In the genomic region with DNA sequence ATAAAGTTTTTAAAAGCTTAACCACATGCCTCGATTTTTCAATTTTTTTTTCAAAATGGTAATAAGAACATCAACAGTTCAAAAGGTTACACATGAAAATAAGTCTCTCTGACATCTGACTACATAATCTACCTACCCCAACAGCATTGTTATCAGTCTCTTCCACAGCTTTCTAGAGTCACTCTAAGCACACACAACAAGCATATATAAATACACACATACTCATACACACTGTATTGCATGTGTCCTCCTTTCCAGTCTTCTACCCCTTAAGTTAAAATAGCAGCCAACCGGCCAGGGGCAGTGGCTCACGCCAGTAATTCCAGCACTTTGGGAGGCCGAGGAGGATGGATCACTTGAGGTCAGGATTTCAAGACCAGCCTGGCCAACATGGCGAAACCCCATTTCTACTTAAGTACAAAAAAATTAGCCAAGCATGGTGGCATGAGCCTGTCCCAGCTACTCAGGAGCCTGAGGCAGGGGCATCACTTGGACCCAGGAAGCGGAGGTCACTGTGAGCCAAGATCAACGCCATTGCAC, we compare ENCODE assay signal across 11 cellular contexts. TPM values are rescaled to one million over a fixed set of nuclear protein-coding genes. Genes with fewer than 3 reads are reported as not detected.
DNase-seq lines count a peak whose midpoint lies in the region; ATAC-seq and TF ChIP-seq lines count a peak whose summit lies in the region.
"Had no signal": no experiment of that assay in that cellular context is flagged by ENCODE, and none has a peak within 500 bp of the region (broad histone marks: within the 10 kb centered on the region; RNA-seq: fewer than 3 reads in every experiment).

No MANE protein-coding gene starts in this region.

- peaks cover 47% of the 10 kb centered on the region for H3K4me1 Mint-ChIP-seq in activated T-helper 17 cell treated with anti-CD3 and anti-CD28 coated beads, Interleukin-2, amount 50 U/mL, for 72 hours

- peak overlapping the region; percentile 57 for H3K4me3 Mint-ChIP-seq in activated T-helper 17 cell treated with anti-CD3 and anti-CD28 coated beads, Interleukin-2, amount 50 U/mL, for 72 hours

- WGBS in neuronal stem cell (ENCODE audit: extremely low coverage in 2 of 2, insufficient read length in 2 of 2, insufficient replicate concordance in 1 of 2), 2 donors: no CpG with 5 or more reads among the region's 7 CpGs

- TF ChIP-seq CTCF in C4-2B (conservative IDR thresholded peaks at IDR 0.05): no peak

- H3K4ac ChIP-seq in neuronal stem cell (ENCODE audit: low read length): no peak overlapping the region

- no peak overlapping the region for H3K4me2 ChIP-seq in neuronal stem cell (ENCODE audit: insufficient read depth, low read length, poor library complexity, severe bottlenecking)

- DNase-seq in pons (ENCODE audit: low spot score) (no peak), activated gamma-delta T cell treated with Interleukin-2 at 50 U/mL for 16 hours (no peak), NOMO-1 (lab: John Stamatoyannopoulos, UW; ENCODE audit: unreplicated experiment in 2 of 2) (no peak), neuronal stem cell (ENCODE audit: low spot score) (no peak)
- DNase-seq: NCI-H2081 had no signal

- H3K36me3 ChIP-seq in neuronal stem cell (replicated peaks in 1 of 2; ENCODE audit: control insufficient read depth in 2 of 2, insufficient read depth in 2 of 2, low read length in 2 of 2): peaks cover 2 to 62% of the 10 kb centered on the region in 2 donors
- H3K36me3 ChIP-seq: ascending aorta had no signal

- 0 out of 2 replicates have a peak overlapping the region, but pooled peaks have one; percentile 3 for H3K27ac ChIP-seq in C4-2B
- H3K27ac ChIP-seq in neuronal stem cell (replicated peaks; ENCODE audit: low read length): no peak overlapping the region

- peaks cover 0 to 36% of the 10 kb centered on the region in 2 donors for H3K9me3 ChIP-seq in neuronal stem cell (replicated peaks in 1 of 2; ENCODE audit: control insufficient read depth in 2 of 2, insufficient read depth in 1 of 2, low read depth in 1 of 2, low read length in 2 of 2)
- H3K9me3 ChIP-seq: ascending aorta had no signal

- H2BK5ac ChIP-seq in neuronal stem cell (ENCODE audit: low read length): no peak overlapping the region

- ATAC-seq in GM19035 (IDR thresholded peaks at IDR 0.05; ENCODE audit: unreplicated experiment) (peak; percentile 28), HG03025 (IDR thresholded peaks at IDR 0.05; ENCODE audit: low FRiP score, unreplicated experiment) (peak; percentile 24)
- peak; percentile 63 for ATAC-seq in activated T-helper 17 cell treated with anti-CD3 and anti-CD28 coated beads, Interleukin-2, amount 50 U/mL, for 72 hours (replicated peaks)
- ATAC-seq: HCT116 had no signal

- H2AFZ ChIP-seq in neuronal stem cell (ENCODE audit: low read length): no peak overlapping the region

- no peaks in the 10 kb centered on the region for H3K27me3 Mint-ChIP-seq in activated T-helper 17 cell treated with anti-CD3 and anti-CD28 coated beads, Interleukin-2, amount 50 U/mL, for 72 hours

- no peak overlapping the region for H4K91ac ChIP-seq in neuronal stem cell (ENCODE audit: low read depth, low read length, poor library complexity)

- H3K23ac ChIP-seq in neuronal stem cell (ENCODE audit: low read depth, low read length, poor library complexity): no peak overlapping the region

- H3K27ac Mint-ChIP-seq in activated T-helper 17 cell treated with anti-CD3 and anti-CD28 coated beads, Interleukin-2, amount 50 U/mL, for 72 hours: peak overlapping the region; percentile 72

- no peak overlapping the region for H3K14ac ChIP-seq in neuronal stem cell (ENCODE audit: low read length)

- H3K36me3 Mint-ChIP-seq in activated T-helper 17 cell treated with anti-CD3 and anti-CD28 coated beads, Interleukin-2, amount 50 U/mL, for 72 hours (ENCODE audit: low read depth): peaks cover 15% of the 10 kb centered on the region

- H2BK15ac ChIP-seq in neuronal stem cell (ENCODE audit: low read length): no peak overlapping the region

- H3K9ac ChIP-seq in neuronal stem cell (ENCODE audit: low read depth, low read length, poor library complexity): no peak overlapping the region

- H3K27me3 ChIP-seq in neuronal stem cell (ENCODE audit: control insufficient read depth in 3 of 3, insufficient read depth in 3 of 3, low read depth in 1 of 3, low read length in 3 of 3): no peaks in the 10 kb centered on the region
- H3K27me3 ChIP-seq: ascending aorta had no signal

- peaks cover 0 to 2% of the 10 kb centered on the region in 2 donors for H3K4me1 ChIP-seq in neuronal stem cell (ENCODE audit: control insufficient read depth in 2 of 2, insufficient read depth in 1 of 2, low read depth in 1 of 2, low read length in 2 of 2)

- no peaks in the 10 kb centered on the region for H3K9me3 Mint-ChIP-seq in activated T-helper 17 cell treated with anti-CD3 and anti-CD28 coated beads, Interleukin-2, amount 50 U/mL, for 72 hours

- no peak overlapping the region for H3K18ac ChIP-seq in neuronal stem cell (ENCODE audit: low read length)

- H3K79me1 ChIP-seq in neuronal stem cell (ENCODE audit: low read depth, low read length): peaks cover 10% of the 10 kb centered on the region

- H4K8ac ChIP-seq in neuronal stem cell (ENCODE audit: low read depth, low read length): no peak overlapping the region

- no peak overlapping the region for H2AK5ac ChIP-seq in neuronal stem cell (ENCODE audit: low read depth, low read length)

- no peak overlapping the region for H2BK12ac ChIP-seq in neuronal stem cell (ENCODE audit: low read length)

- no peak overlapping the region for H2BK120ac ChIP-seq in neuronal stem cell (ENCODE audit: low read depth, low read length)

- no peak overlapping the region for H3K4me3 ChIP-seq in neuronal stem cell (ENCODE audit: low read length in 2 of 2)
- H3K4me3 ChIP-seq: ascending aorta had no signal

RNA-seq across cellular contexts. Expression of a gene that starts 12.2 kb away (rescaled TPM):
- 100 to 1,000 TPM; 131 to 180 TPM for total RNA-seq in activated T-helper 17 cell treated with anti-CD3 and anti-CD28 coated beads, Interleukin-2, amount 50 U/mL, for 72 hours
- polyA plus RNA-seq in neuronal stem cell (2013, experiment 1 of 2): 54.4 TPM
- polyA plus RNA-seq in neuronal stem cell (2013, experiment 2 of 2): 59.6 TPM
